Comparison of ENCODE assay signal across 2 cellular contexts in genomic region chr2:98014379-98014778, GRCh38.
TF ChIP-seq lines count a peak whose summit lies in the region.

No MANE protein-coding gene starts in this region.

TF ChIP-seq in HepG2, 621 proteins besides CTCF, POLR2A, EP300 and RAD21:
- TF ChIP-seq ZNF552 (CRISPR knock-in tag; IDR thresholded peaks at IDR 0.05; ENCODE audit: borderline replicate concordance) (no peak), ZSCAN21 (CRISPR knock-in tag; IDR thresholded peaks at IDR 0.05; ENCODE audit: borderline replicate concordance) (no peak), ZBTB38 (CRISPR knock-in tag; IDR thresholded peaks at IDR 0.05) (no peak), HNRNPUL1 (IDR thresholded peaks at IDR 0.05; ENCODE audit: low read depth, low read length) (no peak), RERE (CRISPR knock-in tag; IDR thresholded peaks at IDR 0.05; ENCODE audit: low read depth) (no peak), SP1 (IDR thresholded peaks at IDR 0.05) (no peak), SP1 (CRISPR knock-in tag; IDR thresholded peaks at IDR 0.05) (no peak), MAZ (IDR thresholded peaks at IDR 0.05; ENCODE audit: borderline replicate concordance, low read depth, low read length) (no peak), MAZ (CRISPR knock-in tag; IDR thresholded peaks at IDR 0.05; ENCODE audit: low read depth) (no peak), GATA4 (IDR thresholded peaks at IDR 0.05; ENCODE audit: borderline replicate concordance, low read depth) (no peak), ASH2L (IDR thresholded peaks at IDR 0.05; ENCODE audit: insufficient read length, low read depth, low read length) (no peak), FOXP1 (IDR thresholded peaks at IDR 0.05) (no peak), FOXP1 (CRISPR knock-in tag; IDR thresholded peaks at IDR 0.05) (no peak), MTERF4 (CRISPR knock-in tag; IDR thresholded peaks at IDR 0.05) (no peak), ZNF749 (CRISPR knock-in tag; IDR thresholded peaks at IDR 0.05; ENCODE audit: borderline replicate concordance) (no peak)

TF ChIP-seq in GM12878, 131 proteins besides CTCF, POLR2A, EP300 and RAD21:
- no peak for TF ChIP-seq ZNF207 (IDR thresholded peaks at IDR 0.05; ENCODE audit: borderline replicate concordance)
- TF ChIP-seq PAX8 (IDR thresholded peaks at IDR 0.05): no peak
- no peak for TF ChIP-seq NR2C1 (IDR thresholded peaks at IDR 0.05)
- no peak for TF ChIP-seq RFX5 (IDR thresholded peaks at IDR 0.05; ENCODE audit: low read depth, low read length)
- TF ChIP-seq ZNF687 (IDR thresholded peaks at IDR 0.05): no peak
- TF ChIP-seq CHD2 (IDR thresholded peaks at IDR 0.05; ENCODE audit: borderline replicate concordance, low read depth, low read length): no peak
- no peak for TF ChIP-seq HDAC2 (IDR thresholded peaks at IDR 0.05)
- TF ChIP-seq BHLHE40 (IDR thresholded peaks at IDR 0.05; ENCODE audit: borderline replicate concordance in 1 of 2, low read depth in 2 of 2, low read length in 1 of 2): no peak
- no peak for TF ChIP-seq TCF12 (IDR thresholded peaks at IDR 0.05; ENCODE audit: low read depth, low read length)
- TF ChIP-seq KLF5 (IDR thresholded peaks at IDR 0.05; ENCODE audit: partially characterized antibody): no peak
- TF ChIP-seq RUNX3 (IDR thresholded peaks at IDR 0.05; ENCODE audit: low read length): no peak
- no peak for TF ChIP-seq ZNF274 (IDR thresholded peaks at IDR 0.05; ENCODE audit: insufficient read depth, insufficient read length)
- TF ChIP-seq CEBPB (IDR thresholded peaks at IDR 0.05; ENCODE audit: borderline replicate concordance in 1 of 2, low read depth in 2 of 2, low read length in 2 of 2): no peak
- TF ChIP-seq MEF2A (IDR thresholded peaks at IDR 0.05; ENCODE audit: insufficient read depth, low read depth, low read length): no peak
